Comparison of ENCODE assay signal across 8 cellular contexts in the genomic region with DNA sequence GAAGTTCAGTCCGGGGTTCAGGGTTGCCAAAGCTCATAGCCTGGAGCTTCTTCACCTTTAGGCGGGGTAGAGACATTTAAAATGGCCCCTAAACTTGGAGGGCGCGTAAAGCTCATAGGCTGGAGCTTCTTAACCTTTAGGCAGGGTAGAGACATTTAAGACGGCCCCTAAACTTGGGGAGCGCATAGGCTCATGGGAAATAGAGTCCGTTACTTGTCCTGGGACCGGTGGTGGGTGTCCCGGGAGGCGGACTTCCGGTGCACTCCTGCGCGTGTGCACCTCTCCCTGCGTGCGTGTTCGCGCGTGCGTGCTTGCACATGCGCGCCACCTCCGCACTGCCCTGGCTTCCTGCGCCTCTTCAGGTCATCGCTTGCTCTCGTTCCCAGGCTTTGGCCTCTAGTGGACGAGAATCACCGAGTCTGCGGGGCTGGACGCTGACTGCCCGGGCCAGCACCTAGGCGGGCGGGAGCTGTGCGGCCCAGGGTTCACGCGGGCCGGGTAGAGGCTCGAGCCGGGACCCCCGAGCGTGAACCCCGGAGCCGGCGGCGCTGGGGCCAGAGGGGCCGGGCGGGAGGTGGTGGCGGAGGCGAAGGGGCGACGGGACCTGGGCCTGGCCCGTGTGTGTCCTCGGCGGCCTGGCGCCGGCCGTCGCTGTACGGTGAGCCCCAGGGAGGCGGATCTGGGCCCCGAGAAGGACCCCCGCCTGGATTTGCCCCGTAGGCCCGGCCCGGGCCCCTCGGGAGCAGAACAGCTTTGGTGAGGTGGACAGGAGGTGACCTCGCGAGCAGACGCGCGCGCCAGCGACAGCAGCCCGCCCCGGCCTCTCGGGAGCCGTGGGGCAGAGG. TPM values are rescaled to one million over a fixed set of nuclear protein-coding genes. Genes with fewer than 3 reads are reported as not detected.
DNase-seq lines count a peak whose midpoint lies in the region; ATAC-seq and TF ChIP-seq lines count a peak whose summit lies in the region.
"Not testable (repeated sequence)": the region's sequence is repeated elsewhere in the genome, so short reads cannot be mapped to it uniquely, and the experiment has no call there.

No MANE protein-coding gene starts in this region.

- peaks cover 41% of the 10 kb centered on the region for H3K79me2 ChIP-seq in SU-DHL-6 (ENCODE audit: insufficient read depth, low read length)

- peak overlapping the region; percentile 96 for H3K9ac ChIP-seq in SU-DHL-6 (ENCODE audit: low read length)
- peak overlapping the region; percentile 86 for H3K9ac ChIP-seq in adipocyte (ENCODE audit: low read length)

- intact Hi-C loops in heart right ventricle (cut with DNase I); upper lobe of right lung (cut with DNase I): not testable (repeated sequence)
- intact Hi-C loops in posterior cingulate gyrus (cut with DNase I) = loop anchor here (1.0 kb wide), 1 partner anchor 33 kb away; the partner anchor contains the start of gene PRKRIP1

- H4K20me1 ChIP-seq in SU-DHL-6 (ENCODE audit: low read depth, low read length) = not testable (repeated sequence)

- not testable (repeated sequence) for H2AFZ ChIP-seq in SU-DHL-6 (ENCODE audit: low read depth, low read length, severe bottlenecking)

- H3K27me3 ChIP-seq in SU-DHL-6 (ENCODE audit: low read length); adipocyte (replicated peaks; ENCODE audit: control insufficient read depth, insufficient read depth, low read length); heart right ventricle; upper lobe of right lung: not testable (repeated sequence)

- ATAC-seq in HG02763 (IDR thresholded peaks at IDR 0.05; ENCODE audit: unreplicated experiment) (peak; percentile 99), heart right ventricle (peak; percentile 100), upper lobe of right lung (peak; percentile 100)

- 0% methylated on average over 61 to 76 of the region's 76 CpGs for WGBS in heart right ventricle, 2 donors

- peak; percentile 96 to 99 (median 99) for DNase-seq in NCI-H1417 (lab: John Stamatoyannopoulos, UW)
- peak; percentile 97 for DNase-seq in adipocyte (ENCODE audit: low read depth)
- DNase-seq in heart right ventricle = peak; percentile 94 to 97
- peak; percentile 93 to 99 (median 95) for DNase-seq in posterior cingulate gyrus
- peak; percentile 98 for DNase-seq in upper lobe of right lung

- H3K27ac ChIP-seq in SU-DHL-6 (ENCODE audit: low read depth, low read length) = peak overlapping the region; percentile 60
- H3K27ac ChIP-seq in heart right ventricle = peak overlapping the region; percentile 72 to 96 (median 94)
- peak overlapping the region; percentile 85 for H3K27ac ChIP-seq in upper lobe of right lung

- not testable (repeated sequence) for H3K9me2 ChIP-seq in SU-DHL-6 (replicated peaks; ENCODE audit: insufficient read depth, low read length)

- H3K4me3 ChIP-seq in GM12875 (ENCODE audit: low read depth, low read length) (peak overlapping the region; percentile 76), SU-DHL-6 (ENCODE audit: insufficient read depth, low read length, poor library complexity, severe bottlenecking) (peak overlapping the region; percentile 56), adipocyte (ENCODE audit: low read length) (peak overlapping the region; percentile 74), heart right ventricle (peak overlapping the region; percentile 79 to 91 (median 84)), upper lobe of right lung (peak overlapping the region; percentile 71)

- H3F3A ChIP-seq in SU-DHL-6 (ENCODE audit: insufficient read depth) = not testable (repeated sequence)

- H3K36me3 ChIP-seq in SU-DHL-6 (ENCODE audit: low read length) (peaks cover 11% of the 10 kb centered on the region), heart right ventricle (peaks cover 0 to 20% (median 7%) of the 10 kb centered on the region in 9 donors)
- not testable (repeated sequence) for H3K36me3 ChIP-seq in adipocyte (ENCODE audit: control insufficient read depth, insufficient read depth, low read length, severe bottlenecking); upper lobe of right lung

- H3K4me1 ChIP-seq in adipocyte (ENCODE audit: control insufficient read depth, insufficient read depth, low read length); heart right ventricle; upper lobe of right lung: not testable (repeated sequence)

- TF ChIP-seq CTCF in GM12875 (IDR thresholded peaks at IDR 0.05; ENCODE audit: borderline replicate concordance, insufficient read depth, low read depth, low read length) (0 out of 2 replicates have a peak, but pooled peaks have one; percentile 25), heart right ventricle (IDR thresholded peaks at IDR 0.05) (peak in 4 of 9 donors; percentile 21 to 45 (median 38)), upper lobe of right lung (IDR thresholded peaks at IDR 0.05) (peak; percentile 30)
- not testable (repeated sequence) for TF ChIP-seq CTCF in SU-DHL-6 (IDR thresholded peaks at IDR 0.05; ENCODE audit: insufficient read depth, low read length, poor library complexity, severe bottlenecking)

- peak overlapping the region; percentile 45 for H3K4me2 ChIP-seq in SU-DHL-6 (ENCODE audit: low read depth, low read length, poor library complexity, severe bottlenecking)

- H3K9me3 ChIP-seq in SU-DHL-6 (ENCODE audit: insufficient read depth, low read length); adipocyte (ENCODE audit: control insufficient read depth, low read length); heart right ventricle; upper lobe of right lung: not testable (repeated sequence)

RNA-seq across cellular contexts. Expression of gene SPDYE6, which starts 7.5 kb away (rescaled TPM):
- not detected for total RNA-seq in heart right ventricle
- under 1 TPM; 0.03 to 0.29 TPM for polyA plus RNA-seq in heart right ventricle
- total RNA-seq in upper lobe of right lung = not detected

RNA-seq across cellular contexts. Expression of gene PRKRIP1, which starts 32.4 kb away (rescaled TPM):
- total RNA-seq in heart right ventricle (10 to 100 TPM in 9 of 10 donors, 1 to 10 TPM in 1; 7.1 to 14.7 (median 11.3) TPM), upper lobe of right lung (21.9 TPM)
- 10 to 100 TPM; 14.8 to 28.2 TPM for polyA plus RNA-seq in heart right ventricle

Comparison
In these comparisons a context has a peak if more than half of its experiments do, and no peak if none do; other contexts are left out.
1. Peak in every context shown above with its lines: DNase-seq, ATAC-seq, H3K4me3 ChIP-seq and H3K27ac ChIP-seq.